ENCODE assay signal across 25 cellular contexts in genomic region chr12:82757611-82758010, GRCh38.
"Had no signal": no experiment of that assay in that cellular context is flagged by ENCODE, and none has a peak within 500 bp of the region (broad histone marks: within the 10 kb centered on the region; RNA-seq: fewer than 3 reads in every experiment).

No MANE protein-coding gene starts in this region.

- H3K4me3 Mint-ChIP-seq: activated CD8-positive, alpha-beta T cell treated with anti-CD3 and anti-CD28 coated beads, Interleukin-2, amount 10 ng/mL, durations not matched to agents 7 days and 5 days; activated naive CD8-positive, alpha-beta T cell treated with anti-CD3 and anti-CD28 coated beads, Interleukin-2, amount 10 ng/mL, durations not matched to agents 7 days and 5 days had no signal

- H3K27ac ChIP-seq: ascending aorta, body of pancreas had no signal

- H3K9ac ChIP-seq: SK-N-SH had no signal

- H3K9me3 ChIP-seq: ascending aorta, body of pancreas, SK-N-SH had no signal

- H3K27me3 ChIP-seq: ascending aorta, body of pancreas had no signal

- H3K36me3 Mint-ChIP-seq: activated naive CD8-positive, alpha-beta T cell treated with anti-CD3 and anti-CD28 coated beads, Interleukin-2, amount 10 ng/mL, durations not matched to agents 7 days and 5 days had no signal

- H3K27me3 Mint-ChIP-seq: activated naive CD8-positive, alpha-beta T cell treated with anti-CD3 and anti-CD28 coated beads, Interleukin-2, amount 10 ng/mL, durations not matched to agents 7 days and 5 days had no signal

- H3K27ac Mint-ChIP-seq: activated CD8-positive, alpha-beta T cell treated with anti-CD3 and anti-CD28 coated beads, Interleukin-2, amount 10 ng/mL, durations not matched to agents 7 days and 5 days; activated naive CD8-positive, alpha-beta T cell treated with anti-CD3 and anti-CD28 coated beads, Interleukin-2, amount 10 ng/mL, durations not matched to agents 7 days and 5 days had no signal

- H3K4me3 ChIP-seq: ascending aorta, body of pancreas had no signal

- H3K36me3 ChIP-seq: ascending aorta had no signal

- H3K4me1 ChIP-seq: ascending aorta had no signal

- H3K4me2 ChIP-seq: SK-N-SH had no signal

- ATAC-seq: activated CD4-positive, CD25-positive, alpha-beta regulatory T cell treated with anti-CD3 and anti-CD28 coated beads, Interleukin-2, amount 50 U/mL, for 24 hours; activated CD8-positive, alpha-beta T cell treated with anti-CD3 and anti-CD28 coated beads, Interleukin-2, amount 10 ng/mL, durations not matched to agents 7 days and 5 days; body of pancreas; Panc1 had no signal

- DNase-seq: activated CD4-positive, alpha-beta T cell treated with anti-CD3 and anti-CD28 coated beads for 48 hours; activated CD4-positive, alpha-beta T cell treated with anti-CD3 and anti-CD28 coated beads, Interleukin-2, amount 50 U/mL, for 4 hours; activated CD8-positive, alpha-beta memory T cell treated with anti-CD3 and anti-CD28 coated beads, Interleukin-2, amount 50 U/mL, for 48 hours; activated CD8-positive, alpha-beta T cell treated with anti-CD3 and anti-CD28 coated beads, Interleukin-2, amount 10 ng/mL, durations not matched to agents 7 days and 5 days; activated naive CD4-positive, alpha-beta T cell treated with anti-CD3 and anti-CD28 coated beads, Interleukin-2, amount 50 U/mL, for 16 hours; activated naive CD8-positive, alpha-beta T cell treated with anti-CD3 and anti-CD28 coated beads, Interleukin-2, amount 10 ng/mL, durations not matched to agents 7 days and 5 days; activated T-cell treated with anti-CD3 and anti-CD28 coated beads, Interleukin-2, amount 50 U/mL, for 1 hour; amniotic stem cell; body of pancreas; MM.1S; NCI-H1105; NCI-H1436; NCI-H1694 treated with DMSO at 0.1 percent for 48 hours; NCI-H2029 treated with DMSO at 0.1 percent for 48 hours; NCI-H345; NCI-H510A; NCI-H526 treated with DMSO at 0.1 percent for 48 hours; NK-92 treated with Interleukin-12 subunit alpha and Interleukin-12 subunit beta, amount 100 ng/mL, for 24 hours; OCI-M1; RPMI8226; SK-N-SH; T-helper 1 cell had no signal

- H3K4me1 Mint-ChIP-seq: activated naive CD8-positive, alpha-beta T cell treated with anti-CD3 and anti-CD28 coated beads, Interleukin-2, amount 10 ng/mL, durations not matched to agents 7 days and 5 days had no signal

- H3K9me3 Mint-ChIP-seq: activated naive CD8-positive, alpha-beta T cell treated with anti-CD3 and anti-CD28 coated beads, Interleukin-2, amount 10 ng/mL, durations not matched to agents 7 days and 5 days had no signal
